8 cellular contexts compared by ENCODE assay signal in genomic region chr3:15309662-15310335, GRCh38. TPM values are rescaled to one million over a fixed set of nuclear protein-coding genes. Genes with fewer than 3 reads are reported as not detected.
DNase-seq lines count a peak whose midpoint lies in the region; ATAC-seq and TF ChIP-seq lines count a peak whose summit lies in the region.

No MANE protein-coding gene starts in this region.

- dilution Hi-C loops in mammary epithelial cell (cut with HindIII; ENCODE audit: low sequenced_read_pairs): no loop called here

- H3K27ac ChIP-seq in ACC112 (ENCODE audit: low read depth, low read length): peak overlapping the region; percentile 48
- H3K27ac ChIP-seq in mammary epithelial cell (ENCODE audit: insufficient read depth, low read depth, low read length): peak overlapping the region; percentile 24
- peak overlapping the region; percentile 79 for H3K27ac ChIP-seq in neural cell (ENCODE audit: low read length)

- H3K27me3 ChIP-seq in ACC112 (ENCODE audit: insufficient read depth, low read length) (no peaks in the 10 kb centered on the region), mammary epithelial cell (ENCODE audit: insufficient read depth, low read length) (no peaks in the 10 kb centered on the region), neural cell (ENCODE audit: insufficient read depth, low read depth, low read length) (no peaks in the 10 kb centered on the region)

- in situ Hi-C loops in mammary epithelial cell (cut with MboI; ENCODE audit: low sequenced_read_pairs in 2 of 2): no loop called here

- H3K9me2 ChIP-seq in neural cell (ENCODE audit: insufficient read depth, low read length): no peaks in the 10 kb centered on the region

- no TSS peak for BruUV-seq in mammary epithelial cell (replicated peaks; lab: Mats Ljungman, UMichigan)

- no peak for TF ChIP-seq EP300 in neural cell (conservative IDR thresholded peaks at IDR 0.05; ENCODE audit: poor library complexity, severe bottlenecking)

- 41% methylated on average over 6 of the region's 6 CpGs for WGBS in mammary epithelial cell (ENCODE audit: low coverage, missing lambda C conversion rate)

- H3K36me3 ChIP-seq in ACC112 (ENCODE audit: insufficient read depth, low read length) (no peaks in the 10 kb centered on the region), mammary epithelial cell (ENCODE audit: insufficient read depth, low read length) (no peaks in the 10 kb centered on the region), neural cell (ENCODE audit: insufficient read depth, low read length) (no peaks in the 10 kb centered on the region)

- no peak overlapping the region for H2AFZ ChIP-seq in ACC112 (ENCODE audit: low read length, unreplicated experiment)
- H2AFZ ChIP-seq in mammary epithelial cell (ENCODE audit: low read depth, low read length): no peak overlapping the region
- no peak overlapping the region for H2AFZ ChIP-seq in neural cell (ENCODE audit: low read depth, low read length)

- H3K9me3 ChIP-seq in mammary epithelial cell (replicated peaks; ENCODE audit: insufficient read depth, low read length) (no peaks in the 10 kb centered on the region), neural cell (ENCODE audit: low read length) (no peaks in the 10 kb centered on the region)

- H3K4me2 ChIP-seq in mammary epithelial cell (ENCODE audit: insufficient read depth, low read depth, low read length): peak overlapping the region; percentile 28
- H3K4me2 ChIP-seq in neural cell (ENCODE audit: low read length): no peak overlapping the region

- H3K4me3 ChIP-seq in ACC112 (ENCODE audit: low read depth, low read length) (no peak overlapping the region), mammary epithelial cell (replicated peaks in 1 of 3; ENCODE audit: insufficient read depth in 1 of 3, low read depth in 2 of 3, low read length in 3 of 3) (no peak overlapping the region), neural cell (ENCODE audit: low read length) (peak overlapping the region; percentile 25)

- H3K4me1 ChIP-seq in ACC112 (ENCODE audit: control insufficient read depth, insufficient read depth, low read length, unreplicated experiment): peaks cover 23% of the 10 kb centered on the region
- H3K4me1 ChIP-seq in mammary epithelial cell (ENCODE audit: insufficient read depth, low read length): peaks cover 36% of the 10 kb centered on the region

- ATAC-seq in esophagus mucosa: no peak

- H4K20me1 ChIP-seq in mammary epithelial cell (ENCODE audit: insufficient read depth, low read length): no peaks in the 10 kb centered on the region
- H4K20me1 ChIP-seq in neural cell (ENCODE audit: insufficient read depth): peaks cover 3% of the 10 kb centered on the region

- H3F3A ChIP-seq in neural cell (ENCODE audit: insufficient read depth, low read length, poor library complexity, severe bottlenecking): no peaks in the 10 kb centered on the region

- TF ChIP-seq RAD21 in neural cell (conservative IDR thresholded peaks at IDR 0.05): no peak

- TF ChIP-seq CTCF in mammary epithelial cell (conservative IDR thresholded peaks at IDR 0.05 in 1 of 2, IDR thresholded peaks at IDR 0.05 in 1 of 2; ENCODE audit: extremely low read depth in 1 of 2, insufficient read depth in 1 of 2, low read depth in 1 of 2, low read length in 2 of 2): no peak
- TF ChIP-seq CTCF in neural cell (IDR thresholded peaks at IDR 0.05; ENCODE audit: poor library complexity, severe bottlenecking): no peak

- DNase-seq in NCI-H2029 treated with DMSO at 0.1 percent for 48 hours (lab: John Stamatoyannopoulos, UW) (peak; percentile 35), mammary epithelial cell (peak; percentile 35), RKO (ENCODE audit: low spot score) (no peak), HK-2 (ENCODE audit: unreplicated experiment) (no peak), GOT3 (lab: John Stamatoyannopoulos, UW) (no peak)

- H3K79me2 ChIP-seq in ACC112 (ENCODE audit: control insufficient read depth, insufficient read depth, low read length, unreplicated experiment) (peaks cover 9% of the 10 kb centered on the region), mammary epithelial cell (ENCODE audit: insufficient read depth, low read length) (peaks cover 19% of the 10 kb centered on the region), neural cell (replicated peaks; ENCODE audit: insufficient read depth, low read length) (peaks cover 3% of the 10 kb centered on the region)

- intact Hi-C loops in mammary epithelial cell (cut with micrococcal nuclease): loop anchor here (10.0 kb wide), 1 partner anchor 1455 kb away; no protein-coding TSS in a partner anchor

- H3K9ac ChIP-seq in mammary epithelial cell (ENCODE audit: insufficient read depth, low read length) (no peak overlapping the region), neural cell (ENCODE audit: low read length) (no peak overlapping the region)

- CTCF ChIA-PET in mammary epithelial cell (lab: Charles Lee; ENCODE audit: low non-redundant PET): interaction anchor here (0.7 kb wide), 1 partner anchor 23 kb away, joined by 6 read pairs; the partner anchor contains the start of gene SH3BP5

TF ChIP-seq in neural cell, 6 proteins besides CTCF, POLR2A, EP300 and RAD21:
- TF ChIP-seq MXI1 (conservative IDR thresholded peaks at IDR 0.05; ENCODE audit: poor library complexity, severe bottlenecking) (no peak), REST (IDR thresholded peaks at IDR 0.05; ENCODE audit: borderline replicate concordance) (no peak), POLR2AphosphoS5 (IDR thresholded peaks at IDR 0.05) (no peak)
TF ChIP-seq in neural cell: peak in this region for 0.

RNA-seq across cellular contexts. Expression of gene SH3BP5, which starts 22.6 kb away (rescaled TPM):
- 10 to 100 TPM; 15.4 to 21.0 TPM for total RNA-seq in mammary epithelial cell
- polyA plus RNA-seq in mammary epithelial cell: 20.1 TPM
- polyA minus RNA-seq in mammary epithelial cell: 10.6 TPM
- 166 TPM in 2 replicates for polyA plus RNA-seq in neural cell
- 121 and 123 TPM in 2 replicates for polyA minus RNA-seq in neural cell
- total RNA-seq in esophagus mucosa: 9.3 TPM

Comparison
In these comparisons a context has a peak if more than half of its experiments do, and no peak if none do; other contexts are left out.
1. H3K27ac ChIP-seq: peak in every context shown above with its lines; median percentile 79 in neural cell; 48 in ACC112; 24 in mammary epithelial cell.
2. DNase-seq: peak in NCI-H2029 treated with DMSO at 0.1 percent for 48 hours (single experiment) and mammary epithelial cell (single experiment); none in RKO (single experiment), HK-2 (single experiment) and GOT3 (single experiment).